ENCODE assay signal across 1 cellular context in the genomic region with DNA sequence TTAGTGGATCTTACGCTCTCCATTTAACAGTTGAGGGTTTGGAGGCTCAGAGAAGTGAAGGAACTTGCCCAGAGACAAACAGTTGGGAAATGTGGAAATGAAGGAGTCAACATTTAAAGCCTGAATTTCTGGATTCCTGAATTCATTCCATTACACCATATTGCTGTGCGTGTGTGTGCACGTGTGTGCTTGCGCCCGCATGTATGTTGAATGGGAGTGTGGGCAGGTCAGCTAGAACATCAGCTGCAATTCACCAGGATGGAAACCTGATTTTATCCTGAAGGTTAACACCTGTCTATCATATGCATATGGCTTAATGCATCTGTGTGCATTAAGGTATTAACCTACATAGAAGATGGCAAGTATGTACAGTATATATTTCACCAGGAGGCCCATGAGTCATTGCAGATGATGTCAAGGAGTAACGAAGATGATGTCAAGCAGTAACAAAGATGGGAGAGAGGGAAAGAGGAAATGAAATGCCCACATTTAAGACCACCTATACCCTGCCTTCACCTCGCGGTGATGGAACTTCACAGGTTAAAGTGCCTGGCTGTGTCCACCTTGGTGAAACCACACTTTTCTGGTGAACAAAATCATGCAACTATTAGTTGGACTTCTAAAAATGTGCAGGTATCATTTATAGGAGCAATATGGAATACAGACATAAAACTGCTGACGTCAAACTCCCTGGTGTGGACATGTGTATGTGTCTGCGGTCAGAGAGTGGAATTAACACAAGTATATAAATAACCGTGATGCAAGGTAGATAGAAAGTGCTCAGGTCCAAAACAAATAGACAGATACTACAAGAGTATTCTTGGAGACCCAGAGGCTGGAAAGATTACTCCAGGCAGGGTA.
TF ChIP-seq lines count a peak whose summit lies in the region.

No MANE protein-coding gene starts in this region.

TF ChIP-seq in HEK293, 187 proteins besides CTCF, POLR2A, EP300 and RAD21 (continued from another document and continues in another):
- TF ChIP-seq, protein P1, sequence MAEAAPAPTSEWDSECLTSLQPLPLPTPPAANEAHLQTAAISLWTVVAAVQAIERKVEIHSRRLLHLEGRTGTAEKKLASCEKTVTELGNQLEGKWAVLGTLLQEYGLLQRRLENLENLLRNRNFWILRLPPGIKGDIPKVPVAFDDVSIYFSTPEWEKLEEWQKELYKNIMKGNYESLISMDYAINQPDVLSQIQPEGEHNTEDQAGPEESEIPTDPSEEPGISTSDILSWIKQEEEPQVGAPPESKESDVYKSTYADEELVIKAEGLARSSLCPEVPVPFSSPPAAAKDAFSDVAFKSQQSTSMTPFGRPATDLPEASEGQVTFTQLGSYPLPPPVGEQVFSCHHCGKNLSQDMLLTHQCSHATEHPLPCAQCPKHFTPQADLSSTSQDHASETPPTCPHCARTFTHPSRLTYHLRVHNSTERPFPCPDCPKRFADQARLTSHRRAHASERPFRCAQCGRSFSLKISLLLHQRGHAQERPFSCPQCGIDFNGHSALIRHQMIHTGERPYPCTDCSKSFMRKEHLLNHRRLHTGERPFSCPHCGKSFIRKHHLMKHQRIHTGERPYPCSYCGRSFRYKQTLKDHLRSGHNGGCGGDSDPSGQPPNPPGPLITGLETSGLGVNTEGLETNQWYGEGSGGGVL (tag by site-specific recombination; IDR thresholded peaks at IDR 0.05) = 0 out of 2 replicates have a peak, but pooled peaks have one; percentile 32
- TF ChIP-seq ZNF302 (tag by site-specific recombination; IDR thresholded peaks at IDR 0.05; ENCODE audit: low read depth) (no peak), ZNF23 (tag by site-specific recombination; IDR thresholded peaks at IDR 0.05; ENCODE audit: borderline replicate concordance) (no peak), TRIM28 (IDR thresholded peaks at IDR 0.05; ENCODE audit: borderline replicate concordance, low read length) (no peak), ZNF366 (tag by site-specific recombination; conservative IDR thresholded peaks at IDR 0.05) (peak; percentile 71), ZBTB7A (tag by site-specific recombination; IDR thresholded peaks at IDR 0.05; ENCODE audit: low read depth) (no peak), ZNF184 (tag by site-specific recombination; IDR thresholded peaks at IDR 0.05) (peak; percentile 13; the same call in 1 of the 2 replicates), SP3 (tag by site-specific recombination; IDR thresholded peaks at IDR 0.05) (no peak), YY2 (tag by site-specific recombination; IDR thresholded peaks at IDR 0.05) (peak; percentile 51; the same call in 1 of the 2 replicates), ZNF292 (tag by site-specific recombination; IDR thresholded peaks at IDR 0.05; ENCODE audit: borderline replicate concordance, low read depth) (no peak), SCRT2 (tag by site-specific recombination; IDR thresholded peaks at IDR 0.05) (no peak), ZFP37 (tag by site-specific recombination; IDR thresholded peaks at IDR 0.05) (no peak), ZNF433 (tag by site-specific recombination; IDR thresholded peaks at IDR 0.05; ENCODE audit: low read depth) (no peak), ZNF37A (tag by site-specific recombination; IDR thresholded peaks at IDR 0.05) (no peak), ZNF521 (tag by site-specific recombination; IDR thresholded peaks at IDR 0.05) (no peak), ZNF654 (tag by site-specific recombination; IDR thresholded peaks at IDR 0.05; ENCODE audit: low read depth) (0 out of 2 replicates have a peak, but pooled peaks have one; percentile 1), ZFP41 (tag by site-specific recombination; IDR thresholded peaks at IDR 0.05; ENCODE audit: borderline replicate concordance) (no peak), ZNF202 (tag by site-specific recombination; IDR thresholded peaks at IDR 0.05; ENCODE audit: borderline replicate concordance) (no peak), ZNF768 (tag by site-specific recombination; IDR thresholded peaks at IDR 0.05) (no peak), ZFP3 (tag by site-specific recombination; IDR thresholded peaks at IDR 0.05; ENCODE audit: low read depth) (no peak), ZXDB (tag by site-specific recombination; IDR thresholded peaks at IDR 0.05) (no peak), ZNF707 (tag by site-specific recombination; IDR thresholded peaks at IDR 0.05) (no peak), ZNF133 (tag by site-specific recombination; IDR thresholded peaks at IDR 0.05) (no peak), ZNF416 (tag by site-specific recombination; IDR thresholded peaks at IDR 0.05) (no peak), ZNF629 (tag by site-specific recombination; IDR thresholded peaks at IDR 0.05) (peak; percentile 96), HOXA7 (CRISPR knock-in tag; IDR thresholded peaks at IDR 0.05; ENCODE audit: borderline replicate concordance) (no peak), ZNF514 (tag by site-specific recombination; IDR thresholded peaks at IDR 0.05) (no peak), ZNF610 (tag by site-specific recombination; IDR thresholded peaks at IDR 0.05; ENCODE audit: borderline replicate concordance) (no peak)
- TF ChIP-seq, protein P2, sequence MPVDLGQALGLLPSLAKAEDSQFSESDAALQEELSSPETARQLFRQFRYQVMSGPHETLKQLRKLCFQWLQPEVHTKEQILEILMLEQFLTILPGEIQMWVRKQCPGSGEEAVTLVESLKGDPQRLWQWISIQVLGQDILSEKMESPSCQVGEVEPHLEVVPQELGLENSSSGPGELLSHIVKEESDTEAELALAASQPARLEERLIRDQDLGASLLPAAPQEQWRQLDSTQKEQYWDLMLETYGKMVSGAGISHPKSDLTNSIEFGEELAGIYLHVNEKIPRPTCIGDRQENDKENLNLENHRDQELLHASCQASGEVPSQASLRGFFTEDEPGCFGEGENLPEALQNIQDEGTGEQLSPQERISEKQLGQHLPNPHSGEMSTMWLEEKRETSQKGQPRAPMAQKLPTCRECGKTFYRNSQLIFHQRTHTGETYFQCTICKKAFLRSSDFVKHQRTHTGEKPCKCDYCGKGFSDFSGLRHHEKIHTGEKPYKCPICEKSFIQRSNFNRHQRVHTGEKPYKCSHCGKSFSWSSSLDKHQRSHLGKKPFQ (tag by site-specific recombination; IDR thresholded peaks at IDR 0.05) = no peak
- TF ChIP-seq, protein P3, sequence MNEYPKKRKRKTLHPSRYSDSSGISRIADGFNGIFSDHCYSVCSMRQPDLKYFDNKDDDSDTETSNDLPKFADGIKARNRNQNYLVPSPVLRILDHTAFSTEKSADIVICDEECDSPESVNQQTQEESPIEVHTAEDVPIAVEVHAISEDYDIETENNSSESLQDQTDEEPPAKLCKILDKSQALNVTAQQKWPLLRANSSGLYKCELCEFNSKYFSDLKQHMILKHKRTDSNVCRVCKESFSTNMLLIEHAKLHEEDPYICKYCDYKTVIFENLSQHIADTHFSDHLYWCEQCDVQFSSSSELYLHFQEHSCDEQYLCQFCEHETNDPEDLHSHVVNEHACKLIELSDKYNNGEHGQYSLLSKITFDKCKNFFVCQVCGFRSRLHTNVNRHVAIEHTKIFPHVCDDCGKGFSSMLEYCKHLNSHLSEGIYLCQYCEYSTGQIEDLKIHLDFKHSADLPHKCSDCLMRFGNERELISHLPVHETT (tag by site-specific recombination; IDR thresholded peaks at IDR 0.05) = peak; percentile 66
- TF ChIP-seq, protein P4, sequence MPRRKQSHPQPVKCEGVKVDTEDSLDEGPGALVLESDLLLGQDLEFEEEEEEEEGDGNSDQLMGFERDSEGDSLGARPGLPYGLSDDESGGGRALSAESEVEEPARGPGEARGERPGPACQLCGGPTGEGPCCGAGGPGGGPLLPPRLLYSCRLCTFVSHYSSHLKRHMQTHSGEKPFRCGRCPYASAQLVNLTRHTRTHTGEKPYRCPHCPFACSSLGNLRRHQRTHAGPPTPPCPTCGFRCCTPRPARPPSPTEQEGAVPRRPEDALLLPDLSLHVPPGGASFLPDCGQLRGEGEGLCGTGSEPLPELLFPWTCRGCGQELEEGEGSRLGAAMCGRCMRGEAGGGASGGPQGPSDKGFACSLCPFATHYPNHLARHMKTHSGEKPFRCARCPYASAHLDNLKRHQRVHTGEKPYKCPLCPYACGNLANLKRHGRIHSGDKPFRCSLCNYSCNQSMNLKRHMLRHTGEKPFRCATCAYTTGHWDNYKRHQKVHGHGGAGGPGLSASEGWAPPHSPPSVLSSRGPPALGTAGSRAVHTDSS (tag by site-specific recombination; IDR thresholded peaks at IDR 0.05) = 0 out of 2 replicates have a peak, but pooled peaks have one; percentile 23
- TF ChIP-seq, protein P5, sequence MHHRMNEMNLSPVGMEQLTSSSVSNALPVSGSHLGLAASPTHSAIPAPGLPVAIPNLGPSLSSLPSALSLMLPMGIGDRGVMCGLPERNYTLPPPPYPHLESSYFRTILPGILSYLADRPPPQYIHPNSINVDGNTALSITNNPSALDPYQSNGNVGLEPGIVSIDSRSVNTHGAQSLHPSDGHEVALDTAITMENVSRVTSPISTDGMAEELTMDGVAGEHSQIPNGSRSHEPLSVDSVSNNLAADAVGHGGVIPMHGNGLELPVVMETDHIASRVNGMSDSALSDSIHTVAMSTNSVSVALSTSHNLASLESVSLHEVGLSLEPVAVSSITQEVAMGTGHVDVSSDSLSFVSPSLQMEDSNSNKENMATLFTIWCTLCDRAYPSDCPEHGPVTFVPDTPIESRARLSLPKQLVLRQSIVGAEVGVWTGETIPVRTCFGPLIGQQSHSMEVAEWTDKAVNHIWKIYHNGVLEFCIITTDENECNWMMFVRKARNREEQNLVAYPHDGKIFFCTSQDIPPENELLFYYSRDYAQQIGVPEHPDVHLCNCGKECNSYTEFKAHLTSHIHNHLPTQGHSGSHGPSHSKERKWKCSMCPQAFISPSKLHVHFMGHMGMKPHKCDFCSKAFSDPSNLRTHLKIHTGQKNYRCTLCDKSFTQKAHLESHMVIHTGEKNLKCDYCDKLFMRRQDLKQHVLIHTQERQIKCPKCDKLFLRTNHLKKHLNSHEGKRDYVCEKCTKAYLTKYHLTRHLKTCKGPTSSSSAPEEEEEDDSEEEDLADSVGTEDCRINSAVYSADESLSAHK (tag by site-specific recombination; IDR thresholded peaks at IDR 0.05) = no peak
- TF ChIP-seq, protein P6, sequence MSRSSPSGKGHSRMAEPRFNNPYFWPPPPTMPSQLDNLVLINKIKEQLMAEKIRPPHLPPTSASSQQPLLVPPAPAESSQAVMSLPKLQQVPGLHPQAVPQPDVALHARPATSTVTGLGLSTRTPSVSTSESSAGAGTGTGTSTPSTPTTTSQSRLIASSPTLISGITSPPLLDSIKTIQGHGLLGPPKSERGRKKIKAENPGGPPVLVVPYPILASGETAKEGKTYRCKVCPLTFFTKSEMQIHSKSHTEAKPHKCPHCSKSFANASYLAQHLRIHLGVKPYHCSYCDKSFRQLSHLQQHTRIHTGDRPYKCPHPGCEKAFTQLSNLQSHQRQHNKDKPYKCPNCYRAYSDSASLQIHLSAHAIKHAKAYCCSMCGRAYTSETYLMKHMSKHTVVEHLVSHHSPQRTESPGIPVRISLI (tag by site-specific recombination; IDR thresholded peaks at IDR 0.05) = no peak
- TF ChIP-seq, protein P7, sequence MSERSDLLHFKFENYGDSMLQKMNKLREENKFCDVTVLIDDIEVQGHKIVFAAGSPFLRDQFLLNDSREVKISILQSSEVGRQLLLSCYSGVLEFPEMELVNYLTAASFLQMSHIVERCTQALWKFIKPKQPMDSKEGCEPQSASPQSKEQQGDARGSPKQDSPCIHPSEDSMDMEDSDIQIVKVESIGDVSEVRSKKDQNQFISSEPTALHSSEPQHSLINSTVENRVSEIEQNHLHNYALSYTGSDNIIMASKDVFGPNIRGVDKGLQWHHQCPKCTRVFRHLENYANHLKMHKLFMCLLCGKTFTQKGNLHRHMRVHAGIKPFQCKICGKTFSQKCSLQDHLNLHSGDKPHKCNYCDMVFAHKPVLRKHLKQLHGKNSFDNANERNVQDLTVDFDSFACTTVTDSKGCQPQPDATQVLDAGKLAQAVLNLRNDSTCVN (tag by site-specific recombination; optimal IDR thresholded peaks at IDR 0.05) = no peak
- TF ChIP-seq, protein P8, sequence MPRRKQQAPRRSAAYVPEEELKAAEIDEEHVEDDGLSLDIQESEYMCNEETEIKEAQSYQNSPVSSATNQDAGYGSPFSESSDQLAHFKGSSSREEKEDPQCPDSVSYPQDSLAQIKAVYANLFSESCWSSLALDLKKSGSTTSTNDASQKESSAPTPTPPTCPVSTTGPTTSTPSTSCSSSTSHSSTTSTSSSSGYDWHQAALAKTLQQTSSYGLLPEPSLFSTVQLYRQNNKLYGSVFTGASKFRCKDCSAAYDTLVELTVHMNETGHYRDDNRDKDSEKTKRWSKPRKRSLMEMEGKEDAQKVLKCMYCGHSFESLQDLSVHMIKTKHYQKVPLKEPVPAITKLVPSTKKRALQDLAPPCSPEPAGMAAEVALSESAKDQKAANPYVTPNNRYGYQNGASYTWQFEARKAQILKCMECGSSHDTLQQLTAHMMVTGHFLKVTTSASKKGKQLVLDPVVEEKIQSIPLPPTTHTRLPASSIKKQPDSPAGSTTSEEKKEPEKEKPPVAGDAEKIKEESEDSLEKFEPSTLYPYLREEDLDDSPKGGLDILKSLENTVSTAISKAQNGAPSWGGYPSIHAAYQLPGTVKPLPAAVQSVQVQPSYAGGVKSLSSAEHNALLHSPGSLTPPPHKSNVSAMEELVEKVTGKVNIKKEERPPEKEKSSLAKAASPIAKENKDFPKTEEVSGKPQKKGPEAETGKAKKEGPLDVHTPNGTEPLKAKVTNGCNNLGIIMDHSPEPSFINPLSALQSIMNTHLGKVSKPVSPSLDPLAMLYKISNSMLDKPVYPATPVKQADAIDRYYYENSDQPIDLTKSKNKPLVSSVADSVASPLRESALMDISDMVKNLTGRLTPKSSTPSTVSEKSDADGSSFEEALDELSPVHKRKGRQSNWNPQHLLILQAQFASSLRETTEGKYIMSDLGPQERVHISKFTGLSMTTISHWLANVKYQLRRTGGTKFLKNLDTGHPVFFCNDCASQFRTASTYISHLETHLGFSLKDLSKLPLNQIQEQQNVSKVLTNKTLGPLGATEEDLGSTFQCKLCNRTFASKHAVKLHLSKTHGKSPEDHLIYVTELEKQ (tag by site-specific recombination; IDR thresholded peaks at IDR 0.05; ENCODE audit: borderline replicate concordance) = 0 out of 2 replicates have a peak, but pooled peaks have one; percentile 11
- TF ChIP-seq, protein P9, sequence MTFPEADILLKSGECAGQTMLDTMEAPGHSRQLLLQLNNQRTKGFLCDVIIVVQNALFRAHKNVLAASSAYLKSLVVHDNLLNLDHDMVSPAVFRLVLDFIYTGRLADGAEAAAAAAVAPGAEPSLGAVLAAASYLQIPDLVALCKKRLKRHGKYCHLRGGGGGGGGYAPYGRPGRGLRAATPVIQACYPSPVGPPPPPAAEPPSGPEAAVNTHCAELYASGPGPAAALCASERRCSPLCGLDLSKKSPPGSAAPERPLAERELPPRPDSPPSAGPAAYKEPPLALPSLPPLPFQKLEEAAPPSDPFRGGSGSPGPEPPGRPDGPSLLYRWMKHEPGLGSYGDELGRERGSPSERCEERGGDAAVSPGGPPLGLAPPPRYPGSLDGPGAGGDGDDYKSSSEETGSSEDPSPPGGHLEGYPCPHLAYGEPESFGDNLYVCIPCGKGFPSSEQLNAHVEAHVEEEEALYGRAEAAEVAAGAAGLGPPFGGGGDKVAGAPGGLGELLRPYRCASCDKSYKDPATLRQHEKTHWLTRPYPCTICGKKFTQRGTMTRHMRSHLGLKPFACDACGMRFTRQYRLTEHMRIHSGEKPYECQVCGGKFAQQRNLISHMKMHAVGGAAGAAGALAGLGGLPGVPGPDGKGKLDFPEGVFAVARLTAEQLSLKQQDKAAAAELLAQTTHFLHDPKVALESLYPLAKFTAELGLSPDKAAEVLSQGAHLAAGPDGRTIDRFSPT (tag by site-specific recombination; IDR thresholded peaks at IDR 0.05) = peak; percentile 63; the same call in 1 of the 2 replicates
